Comparison of ENCODE assay signal across 10 cellular contexts in genomic region chr9:20186823-20187222, GRCh38.
"Had no signal": no experiment of that assay in that cellular context is flagged by ENCODE, and none has a peak within 500 bp of the region (broad histone marks: within the 10 kb centered on the region; RNA-seq: fewer than 3 reads in every experiment).

No MANE protein-coding gene starts in this region.

- H3K4me3 Mint-ChIP-seq: GM23338, H9, HFFc6, IgD-negative memory B cell had no signal

- FAIRE-seq: H1, H54 had no signal

- H2AFZ ChIP-seq: GM23338 had no signal

- H3K9me3 Mint-ChIP-seq: HFFc6 had no signal

- H3K27ac Mint-ChIP-seq: GM23338, H9, HFFc6, IgD-negative memory B cell had no signal

- ATAC-seq: GM23338, HCT116 had no signal

- H3K27ac ChIP-seq: HL-60, KMS-11 had no signal

- H3K4me2 ChIP-seq: GM23338, KMS-11 had no signal

- H3K9ac ChIP-seq: KMS-11 had no signal

- DNase-seq: H9, HFFc6, KBM-7 had no signal

- H3K4me3 ChIP-seq: GM23338 had no signal

- H3K27me3 Mint-ChIP-seq: IgD-negative memory B cell had no signal
